8 cellular contexts compared by ENCODE assay signal in genomic region chr12:575948-576612, GRCh38.
DNase-seq lines count a peak whose midpoint lies in the region; ATAC-seq and TF ChIP-seq lines count a peak whose summit lies in the region.

No MANE protein-coding gene starts in this region.

- DNase-seq in A172 (ENCODE audit: low spot score) (peak; percentile 35), HuH-7.5 (ENCODE audit: low spot score) (peak; percentile 85), fibroblast of peridontal ligament (ENCODE audit: extremely low read depth) (peak; percentile 66), nephron progenitor cell (peak; percentile 89)
- DNase-seq in activated T-helper 1 cell treated with anti-CD3 and anti-CD28 coated beads, Interleukin-12 subunit alpha, Interleukin-12 subunit beta, Interleukin-2, Interleukin-4 antibody, amounts not matched to agents 30 ng/mL and 10 ng/mL and 1 ng/mL, durations not matched to agents 14 hours and 24 hours and 36 hours (ENCODE audit: low spot score), result peak; percentile 81

- TF ChIP-seq CTCF in nephron progenitor cell (IDR thresholded peaks at IDR 0.05), result peak; percentile 98

- peaks cover 5% of the 10 kb centered on the region for H3K36me3 Mint-ChIP-seq in activated T-helper 1 cell treated with anti-CD3 and anti-CD28 coated beads, Interleukin-12 subunit alpha, Interleukin-12 subunit beta, Interleukin-2, Interleukin-4 antibody, amounts not matched to agents 30 ng/mL and 10 ng/mL and 1 ng/mL, durations not matched to agents 14 hours and 24 hours and 36 hours (ENCODE audit: low read depth)
- no peaks in the 10 kb centered on the region for H3K36me3 Mint-ChIP-seq in nephron progenitor cell (ENCODE audit: low read depth)
- no peaks in the 10 kb centered on the region for H3K36me3 Mint-ChIP-seq in stimulated activated naive CD8-positive, alpha-beta T cell treated with anti-CD3 and anti-CD28 coated beads, Interleukin-15, Interleukin-2, amounts not matched to agents 100 ng/mL and 50 ng/mL, for 24 hours (ENCODE audit: low read depth)

- intact Hi-C loops in activated T-helper 1 cell treated with anti-CD3 and anti-CD28 coated beads, Interleukin-12 subunit alpha, Interleukin-12 subunit beta, Interleukin-2, Interleukin-4 antibody, amounts not matched to agents 30 ng/mL and 10 ng/mL and 1 ng/mL, durations not matched to agents 14 hours and 24 hours and 36 hours (cut with micrococcal nuclease), result loop anchor here (1.0 to 2.0 kb wide), 11 partner anchors 35 to 415 kb away; partner anchors contain the start of genes ERC1 and RAD52

- H3K4me3 Mint-ChIP-seq in activated T-helper 1 cell treated with anti-CD3 and anti-CD28 coated beads, Interleukin-12 subunit alpha, Interleukin-12 subunit beta, Interleukin-2, Interleukin-4 antibody, amounts not matched to agents 30 ng/mL and 10 ng/mL and 1 ng/mL, durations not matched to agents 14 hours and 24 hours and 36 hours, result no peak overlapping the region
- H3K4me3 Mint-ChIP-seq in nephron progenitor cell, result no peak overlapping the region
- peak overlapping the region; percentile 51 for H3K4me3 Mint-ChIP-seq in stimulated activated naive CD8-positive, alpha-beta T cell treated with anti-CD3 and anti-CD28 coated beads, Interleukin-15, Interleukin-2, amounts not matched to agents 100 ng/mL and 50 ng/mL, for 24 hours

- H3K27me3 Mint-ChIP-seq in activated T-helper 1 cell treated with anti-CD3 and anti-CD28 coated beads, Interleukin-12 subunit alpha, Interleukin-12 subunit beta, Interleukin-2, Interleukin-4 antibody, amounts not matched to agents 30 ng/mL and 10 ng/mL and 1 ng/mL, durations not matched to agents 14 hours and 24 hours and 36 hours (ENCODE audit: insufficient read depth), result peaks cover 4% of the 10 kb centered on the region
- peaks cover 11% of the 10 kb centered on the region for H3K27me3 Mint-ChIP-seq in nephron progenitor cell (ENCODE audit: low read depth, poor library complexity)
- H3K27me3 Mint-ChIP-seq in stimulated activated naive CD8-positive, alpha-beta T cell treated with anti-CD3 and anti-CD28 coated beads, Interleukin-15, Interleukin-2, amounts not matched to agents 100 ng/mL and 50 ng/mL, for 24 hours, result no peaks in the 10 kb centered on the region

- H3K4me1 Mint-ChIP-seq in activated T-helper 1 cell treated with anti-CD3 and anti-CD28 coated beads, Interleukin-12 subunit alpha, Interleukin-12 subunit beta, Interleukin-2, Interleukin-4 antibody, amounts not matched to agents 30 ng/mL and 10 ng/mL and 1 ng/mL, durations not matched to agents 14 hours and 24 hours and 36 hours (ENCODE audit: low read depth), result peaks cover 33% of the 10 kb centered on the region
- H3K4me1 Mint-ChIP-seq in nephron progenitor cell, result peaks cover 63% of the 10 kb centered on the region
- peaks cover 41% of the 10 kb centered on the region for H3K4me1 Mint-ChIP-seq in stimulated activated naive CD8-positive, alpha-beta T cell treated with anti-CD3 and anti-CD28 coated beads, Interleukin-15, Interleukin-2, amounts not matched to agents 100 ng/mL and 50 ng/mL, for 24 hours (ENCODE audit: low read depth)

- H3K27ac Mint-ChIP-seq in activated T-helper 1 cell treated with anti-CD3 and anti-CD28 coated beads, Interleukin-12 subunit alpha, Interleukin-12 subunit beta, Interleukin-2, Interleukin-4 antibody, amounts not matched to agents 30 ng/mL and 10 ng/mL and 1 ng/mL, durations not matched to agents 14 hours and 24 hours and 36 hours, result peak overlapping the region; percentile 80
- H3K27ac Mint-ChIP-seq in nephron progenitor cell, result no peak overlapping the region
- peak overlapping the region; percentile 87 for H3K27ac Mint-ChIP-seq in stimulated activated naive CD8-positive, alpha-beta T cell treated with anti-CD3 and anti-CD28 coated beads, Interleukin-15, Interleukin-2, amounts not matched to agents 100 ng/mL and 50 ng/mL, for 24 hours

- peak; percentile 79 for ATAC-seq in GM18867 (IDR thresholded peaks at IDR 0.05; ENCODE audit: unreplicated experiment)

- H3K9me3 Mint-ChIP-seq in activated T-helper 1 cell treated with anti-CD3 and anti-CD28 coated beads, Interleukin-12 subunit alpha, Interleukin-12 subunit beta, Interleukin-2, Interleukin-4 antibody, amounts not matched to agents 30 ng/mL and 10 ng/mL and 1 ng/mL, durations not matched to agents 14 hours and 24 hours and 36 hours, result no peaks in the 10 kb centered on the region
- peaks cover 10% of the 10 kb centered on the region for H3K9me3 Mint-ChIP-seq in nephron progenitor cell
- H3K9me3 Mint-ChIP-seq in stimulated activated naive CD8-positive, alpha-beta T cell treated with anti-CD3 and anti-CD28 coated beads, Interleukin-15, Interleukin-2, amounts not matched to agents 100 ng/mL and 50 ng/mL, for 24 hours, result no peaks in the 10 kb centered on the region

TF ChIP-seq in PFSK-1, 5 proteins besides CTCF, POLR2A, EP300 and RAD21:
- TF ChIP-seq REST (IDR thresholded peaks at IDR 0.05; ENCODE audit: insufficient read depth in 1 of 2, low read depth in 2 of 2, low read length in 2 of 2), result peak in 1 of 2 experiments; percentile 31; a peak in 1 of 4 replicates
- no peak for TF ChIP-seq FOXP2 (optimal IDR thresholded peaks at IDR 0.05; ENCODE audit: borderline replicate concordance, extremely low read depth, extremely low read length, insufficient read depth)
- peak; percentile 55; the same call in 1 of the 2 replicates for TF ChIP-seq TAF1 (IDR thresholded peaks at IDR 0.05; ENCODE audit: borderline replicate concordance, insufficient read depth, low read length)
- peak; percentile 71; the same call in 1 of the 2 replicates for TF ChIP-seq SIN3A (IDR thresholded peaks at IDR 0.05; ENCODE audit: borderline replicate concordance, insufficient read depth, low read length)
- no peak; the same call in 1 of the 2 replicates for TF ChIP-seq POLR2AphosphoS5 (IDR thresholded peaks at IDR 0.05; ENCODE audit: low read depth, low read length)

Comparison
In these comparisons a context has a peak if more than half of its experiments do, and no peak if none do; other contexts are left out.
1. Peak in every context shown above with its lines: DNase-seq and ATAC-seq.
2. DNase-seq: peak in every context shown above with its lines; median percentile 89 in nephron progenitor cell; 85 in HuH-7.5; 81 in activated T-helper 1 cell treated with anti-CD3 and anti-CD28 coated beads, Interleukin-12 subunit alpha, Interleukin-12 subunit beta, Interleukin-2, Interleukin-4 antibody, amounts not matched to agents 30 ng/mL and 10 ng/mL and 1 ng/mL, durations not matched to agents 14 hours and 24 hours and 36 hours; 66 in fibroblast of peridontal ligament; 35 in A172.